ENCODE assay signal across 1 cellular context in the genomic region with DNA sequence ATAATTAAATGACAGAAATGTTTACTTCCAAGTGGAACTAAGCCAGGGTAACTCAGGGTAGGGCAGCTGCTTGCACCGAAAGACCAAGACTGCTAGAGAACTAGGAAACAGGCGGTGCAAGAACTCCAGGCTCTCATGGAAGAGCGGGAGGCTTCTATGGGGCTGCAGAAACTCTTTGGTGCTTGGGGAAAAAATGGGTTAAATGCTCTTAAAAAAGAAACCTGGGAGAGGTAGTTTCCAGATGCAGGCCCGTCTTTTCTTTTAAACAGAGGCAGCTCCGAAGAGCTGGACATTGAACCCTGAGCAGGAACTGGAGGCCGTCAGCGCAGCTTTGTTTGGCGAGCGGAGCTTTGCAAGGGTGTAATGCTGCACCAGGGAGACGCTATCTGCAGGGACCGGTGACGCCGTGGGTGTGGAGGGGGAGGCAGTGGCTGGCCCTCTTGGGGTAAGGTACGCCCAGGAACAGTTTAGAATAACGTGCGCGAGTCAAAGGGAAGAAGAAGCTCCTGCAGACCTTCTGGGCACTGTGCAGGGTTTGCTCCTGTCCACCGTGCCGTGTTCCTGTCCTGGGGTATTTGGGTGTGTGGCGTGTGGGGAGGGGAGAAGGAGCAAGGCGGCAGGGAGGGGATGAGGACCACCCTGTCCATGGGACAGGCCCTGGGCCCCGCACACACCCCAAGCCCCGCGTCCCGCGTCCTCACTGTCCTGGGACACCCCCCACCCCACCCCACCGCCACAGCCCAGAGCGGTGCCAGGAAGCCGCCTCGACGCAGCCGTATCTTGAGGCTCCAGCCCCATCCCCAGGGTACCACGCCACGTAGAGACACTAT.
TF ChIP-seq lines count a peak whose summit lies in the region.

No MANE protein-coding gene starts in this region.

TF ChIP-seq in HepG2, 621 proteins besides CTCF, POLR2A, EP300 and RAD21 (continued from another document and continues in another):
- TF ChIP-seq, protein P1, sequence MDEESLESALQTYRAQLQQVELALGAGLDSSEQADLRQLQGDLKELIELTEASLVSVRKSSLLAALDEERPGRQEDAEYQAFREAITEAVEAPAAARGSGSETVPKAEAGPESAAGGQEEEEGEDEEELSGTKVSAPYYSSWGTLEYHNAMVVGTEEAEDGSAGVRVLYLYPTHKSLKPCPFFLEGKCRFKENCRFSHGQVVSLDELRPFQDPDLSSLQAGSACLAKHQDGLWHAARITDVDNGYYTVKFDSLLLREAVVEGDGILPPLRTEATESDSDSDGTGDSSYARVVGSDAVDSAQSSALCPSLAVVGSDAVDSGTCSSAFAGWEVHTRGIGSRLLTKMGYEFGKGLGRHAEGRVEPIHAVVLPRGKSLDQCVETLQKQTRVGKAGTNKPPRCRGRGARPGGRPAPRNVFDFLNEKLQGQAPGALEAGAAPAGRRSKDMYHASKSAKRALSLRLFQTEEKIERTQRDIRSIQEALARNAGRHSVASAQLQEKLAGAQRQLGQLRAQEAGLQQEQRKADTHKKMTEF (CRISPR knock-in tag; IDR thresholded peaks at IDR 0.05): 0 out of 2 replicates have a peak, but pooled peaks have one; percentile 32
- TF ChIP-seq HHEX (CRISPR knock-in tag; IDR thresholded peaks at IDR 0.05) (no peak), AGO2 (optimal IDR thresholded peaks at IDR 0.05; ENCODE audit: low read depth, low read length) (no peak), EEA1 (CRISPR knock-in tag; IDR thresholded peaks at IDR 0.05; ENCODE audit: borderline replicate concordance) (no peak), CENPX (CRISPR knock-in tag; IDR thresholded peaks at IDR 0.05) (no peak), MYC (CRISPR knock-in tag; IDR thresholded peaks at IDR 0.05; ENCODE audit: borderline replicate concordance) (0 out of 2 replicates have a peak, but pooled peaks have one; percentile 42), FIP1L1 (IDR thresholded peaks at IDR 0.05; ENCODE audit: borderline replicate concordance, insufficient read depth, low read depth, low read length) (no peak), ATRX (CRISPR knock-in tag; IDR thresholded peaks at IDR 0.05; ENCODE audit: borderline replicate concordance) (no peak), REPIN1 (CRISPR knock-in tag; IDR thresholded peaks at IDR 0.05; ENCODE audit: borderline replicate concordance, low read depth) (no peak), PAX8 (CRISPR knock-in tag; IDR thresholded peaks at IDR 0.05; ENCODE audit: borderline replicate concordance) (no peak), ZNF10 (CRISPR knock-in tag; IDR thresholded peaks at IDR 0.05; ENCODE audit: borderline replicate concordance, low read depth) (no peak), ZMYM4 (CRISPR knock-in tag; IDR thresholded peaks at IDR 0.05) (peak; percentile 59), KDM6A (CRISPR knock-in tag; IDR thresholded peaks at IDR 0.05; ENCODE audit: low read depth) (no peak), SAP130 (CRISPR knock-in tag; IDR thresholded peaks at IDR 0.05; ENCODE audit: low read depth) (peak; percentile 59), ZFP36L1 (CRISPR knock-in tag; IDR thresholded peaks at IDR 0.05) (no peak), SIN3B (IDR thresholded peaks at IDR 0.05; ENCODE audit: low read length) (no peak), CBX2 (IDR thresholded peaks at IDR 0.05; ENCODE audit: low read depth, low read length) (no peak), CBX2 (CRISPR knock-in tag; IDR thresholded peaks at IDR 0.05; ENCODE audit: low read depth) (no peak), FOSL2 (CRISPR knock-in tag; IDR thresholded peaks at IDR 0.05) (peak; percentile 48; the same call in 1 of the 2 replicates), ADNP (CRISPR knock-in tag; IDR thresholded peaks at IDR 0.05) (no peak), ZNF484 (CRISPR knock-in tag; IDR thresholded peaks at IDR 0.05; ENCODE audit: borderline replicate concordance, low read depth) (no peak), NKX3-1 (CRISPR knock-in tag; IDR thresholded peaks at IDR 0.05) (no peak)
- TF ChIP-seq, protein P2, sequence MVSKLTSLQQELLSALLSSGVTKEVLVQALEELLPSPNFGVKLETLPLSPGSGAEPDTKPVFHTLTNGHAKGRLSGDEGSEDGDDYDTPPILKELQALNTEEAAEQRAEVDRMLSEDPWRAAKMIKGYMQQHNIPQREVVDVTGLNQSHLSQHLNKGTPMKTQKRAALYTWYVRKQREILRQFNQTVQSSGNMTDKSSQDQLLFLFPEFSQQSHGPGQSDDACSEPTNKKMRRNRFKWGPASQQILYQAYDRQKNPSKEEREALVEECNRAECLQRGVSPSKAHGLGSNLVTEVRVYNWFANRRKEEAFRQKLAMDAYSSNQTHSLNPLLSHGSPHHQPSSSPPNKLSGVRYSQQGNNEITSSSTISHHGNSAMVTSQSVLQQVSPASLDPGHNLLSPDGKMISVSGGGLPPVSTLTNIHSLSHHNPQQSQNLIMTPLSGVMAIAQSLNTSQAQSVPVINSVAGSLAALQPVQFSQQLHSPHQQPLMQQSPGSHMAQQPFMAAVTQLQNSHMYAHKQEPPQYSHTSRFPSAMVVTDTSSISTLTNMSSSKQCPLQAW (CRISPR knock-in tag; IDR thresholded peaks at IDR 0.05): 0 out of 2 replicates have a peak, but pooled peaks have one; percentile 10
- TF ChIP-seq, protein P3, sequence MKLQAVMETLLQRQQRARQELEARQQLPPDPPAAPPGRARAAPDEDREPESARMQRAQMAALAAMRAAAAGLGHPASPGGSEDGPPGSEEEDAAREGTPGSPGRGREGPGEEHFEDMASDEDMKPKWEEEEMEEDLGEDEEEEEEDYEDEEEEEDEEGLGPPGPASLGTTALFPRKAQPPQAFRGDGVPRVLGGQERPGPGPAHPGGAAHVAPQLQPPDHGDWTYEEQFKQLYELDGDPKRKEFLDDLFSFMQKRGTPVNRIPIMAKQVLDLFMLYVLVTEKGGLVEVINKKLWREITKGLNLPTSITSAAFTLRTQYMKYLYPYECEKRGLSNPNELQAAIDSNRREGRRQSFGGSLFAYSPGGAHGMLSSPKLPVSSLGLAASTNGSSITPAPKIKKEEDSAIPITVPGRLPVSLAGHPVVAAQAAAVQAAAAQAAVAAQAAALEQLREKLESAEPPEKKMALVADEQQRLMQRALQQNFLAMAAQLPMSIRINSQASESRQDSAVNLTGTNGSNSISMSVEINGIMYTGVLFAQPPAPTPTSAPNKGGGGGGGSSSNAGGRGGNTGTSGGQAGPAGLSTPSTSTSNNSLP (IDR thresholded peaks at IDR 0.05; ENCODE audit: low read depth, low read length): no peak
- TF ChIP-seq, protein P4, sequence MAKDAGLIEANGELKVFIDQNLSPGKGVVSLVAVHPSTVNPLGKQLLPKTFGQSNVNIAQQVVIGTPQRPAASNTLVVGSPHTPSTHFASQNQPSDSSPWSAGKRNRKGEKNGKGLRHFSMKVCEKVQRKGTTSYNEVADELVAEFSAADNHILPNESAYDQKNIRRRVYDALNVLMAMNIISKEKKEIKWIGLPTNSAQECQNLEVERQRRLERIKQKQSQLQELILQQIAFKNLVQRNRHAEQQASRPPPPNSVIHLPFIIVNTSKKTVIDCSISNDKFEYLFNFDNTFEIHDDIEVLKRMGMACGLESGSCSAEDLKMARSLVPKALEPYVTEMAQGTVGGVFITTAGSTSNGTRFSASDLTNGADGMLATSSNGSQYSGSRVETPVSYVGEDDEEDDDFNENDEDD (CRISPR knock-in tag; IDR thresholded peaks at IDR 0.05; ENCODE audit: borderline replicate concordance): no peak
- TF ChIP-seq, protein P5, sequence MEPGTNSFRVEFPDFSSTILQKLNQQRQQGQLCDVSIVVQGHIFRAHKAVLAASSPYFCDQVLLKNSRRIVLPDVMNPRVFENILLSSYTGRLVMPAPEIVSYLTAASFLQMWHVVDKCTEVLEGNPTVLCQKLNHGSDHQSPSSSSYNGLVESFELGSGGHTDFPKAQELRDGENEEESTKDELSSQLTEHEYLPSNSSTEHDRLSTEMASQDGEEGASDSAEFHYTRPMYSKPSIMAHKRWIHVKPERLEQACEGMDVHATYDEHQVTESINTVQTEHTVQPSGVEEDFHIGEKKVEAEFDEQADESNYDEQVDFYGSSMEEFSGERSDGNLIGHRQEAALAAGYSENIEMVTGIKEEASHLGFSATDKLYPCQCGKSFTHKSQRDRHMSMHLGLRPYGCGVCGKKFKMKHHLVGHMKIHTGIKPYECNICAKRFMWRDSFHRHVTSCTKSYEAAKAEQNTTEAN (CRISPR knock-in tag; conservative IDR thresholded peaks at IDR 0.05): no peak
- TF ChIP-seq, protein P6, sequence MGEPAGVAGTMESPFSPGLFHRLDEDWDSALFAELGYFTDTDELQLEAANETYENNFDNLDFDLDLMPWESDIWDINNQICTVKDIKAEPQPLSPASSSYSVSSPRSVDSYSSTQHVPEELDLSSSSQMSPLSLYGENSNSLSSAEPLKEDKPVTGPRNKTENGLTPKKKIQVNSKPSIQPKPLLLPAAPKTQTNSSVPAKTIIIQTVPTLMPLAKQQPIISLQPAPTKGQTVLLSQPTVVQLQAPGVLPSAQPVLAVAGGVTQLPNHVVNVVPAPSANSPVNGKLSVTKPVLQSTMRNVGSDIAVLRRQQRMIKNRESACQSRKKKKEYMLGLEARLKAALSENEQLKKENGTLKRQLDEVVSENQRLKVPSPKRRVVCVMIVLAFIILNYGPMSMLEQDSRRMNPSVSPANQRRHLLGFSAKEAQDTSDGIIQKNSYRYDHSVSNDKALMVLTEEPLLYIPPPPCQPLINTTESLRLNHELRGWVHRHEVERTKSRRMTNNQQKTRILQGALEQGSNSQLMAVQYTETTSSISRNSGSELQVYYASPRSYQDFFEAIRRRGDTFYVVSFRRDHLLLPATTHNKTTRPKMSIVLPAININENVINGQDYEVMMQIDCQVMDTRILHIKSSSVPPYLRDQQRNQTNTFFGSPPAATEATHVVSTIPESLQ (CRISPR knock-in tag; conservative IDR thresholded peaks at IDR 0.05): no peak
- TF ChIP-seq, protein P7, sequence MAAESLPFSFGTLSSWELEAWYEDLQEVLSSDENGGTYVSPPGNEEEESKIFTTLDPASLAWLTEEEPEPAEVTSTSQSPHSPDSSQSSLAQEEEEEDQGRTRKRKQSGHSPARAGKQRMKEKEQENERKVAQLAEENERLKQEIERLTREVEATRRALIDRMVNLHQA (CRISPR knock-in tag; IDR thresholded peaks at IDR 0.05): no peak
- TF ChIP-seq, protein P8, sequence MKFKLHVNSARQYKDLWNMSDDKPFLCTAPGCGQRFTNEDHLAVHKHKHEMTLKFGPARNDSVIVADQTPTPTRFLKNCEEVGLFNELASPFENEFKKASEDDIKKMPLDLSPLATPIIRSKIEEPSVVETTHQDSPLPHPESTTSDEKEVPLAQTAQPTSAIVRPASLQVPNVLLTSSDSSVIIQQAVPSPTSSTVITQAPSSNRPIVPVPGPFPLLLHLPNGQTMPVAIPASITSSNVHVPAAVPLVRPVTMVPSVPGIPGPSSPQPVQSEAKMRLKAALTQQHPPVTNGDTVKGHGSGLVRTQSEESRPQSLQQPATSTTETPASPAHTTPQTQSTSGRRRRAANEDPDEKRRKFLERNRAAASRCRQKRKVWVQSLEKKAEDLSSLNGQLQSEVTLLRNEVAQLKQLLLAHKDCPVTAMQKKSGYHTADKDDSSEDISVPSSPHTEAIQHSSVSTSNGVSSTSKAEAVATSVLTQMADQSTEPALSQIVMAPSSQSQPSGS (CRISPR knock-in tag; IDR thresholded peaks at IDR 0.05): 0 out of 2 replicates have a peak, but pooled peaks have one; percentile 43
- TF ChIP-seq, protein P9, sequence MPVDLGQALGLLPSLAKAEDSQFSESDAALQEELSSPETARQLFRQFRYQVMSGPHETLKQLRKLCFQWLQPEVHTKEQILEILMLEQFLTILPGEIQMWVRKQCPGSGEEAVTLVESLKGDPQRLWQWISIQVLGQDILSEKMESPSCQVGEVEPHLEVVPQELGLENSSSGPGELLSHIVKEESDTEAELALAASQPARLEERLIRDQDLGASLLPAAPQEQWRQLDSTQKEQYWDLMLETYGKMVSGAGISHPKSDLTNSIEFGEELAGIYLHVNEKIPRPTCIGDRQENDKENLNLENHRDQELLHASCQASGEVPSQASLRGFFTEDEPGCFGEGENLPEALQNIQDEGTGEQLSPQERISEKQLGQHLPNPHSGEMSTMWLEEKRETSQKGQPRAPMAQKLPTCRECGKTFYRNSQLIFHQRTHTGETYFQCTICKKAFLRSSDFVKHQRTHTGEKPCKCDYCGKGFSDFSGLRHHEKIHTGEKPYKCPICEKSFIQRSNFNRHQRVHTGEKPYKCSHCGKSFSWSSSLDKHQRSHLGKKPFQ (CRISPR knock-in tag; IDR thresholded peaks at IDR 0.05; ENCODE audit: insufficient replicate concordance): no peak
- TF ChIP-seq, protein P10, sequence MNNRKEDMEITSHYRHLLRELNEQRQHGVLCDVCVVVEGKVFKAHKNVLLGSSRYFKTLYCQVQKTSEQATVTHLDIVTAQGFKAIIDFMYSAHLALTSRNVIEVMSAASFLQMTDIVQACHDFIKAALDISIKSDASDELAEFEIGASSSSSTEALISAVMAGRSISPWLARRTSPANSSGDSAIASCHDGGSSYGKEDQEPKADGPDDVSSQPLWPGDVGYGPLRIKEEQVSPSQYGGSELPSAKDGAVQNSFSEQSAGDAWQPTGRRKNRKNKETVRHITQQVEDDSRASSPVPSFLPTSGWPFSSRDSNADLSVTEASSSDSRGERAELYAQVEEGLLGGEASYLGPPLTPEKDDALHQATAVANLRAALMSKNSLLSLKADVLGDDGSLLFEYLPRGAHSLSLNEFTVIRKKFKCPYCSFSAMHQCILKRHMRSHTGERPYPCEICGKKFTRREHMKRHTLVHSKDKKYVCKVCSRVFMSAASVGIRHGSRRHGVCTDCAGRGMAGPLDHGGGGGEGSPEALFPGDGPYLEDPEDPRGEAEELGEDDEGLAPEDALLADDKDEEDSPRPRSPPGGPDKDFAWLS (CRISPR knock-in tag; IDR thresholded peaks at IDR 0.05; ENCODE audit: borderline replicate concordance): no peak
- TF ChIP-seq, protein P11, sequence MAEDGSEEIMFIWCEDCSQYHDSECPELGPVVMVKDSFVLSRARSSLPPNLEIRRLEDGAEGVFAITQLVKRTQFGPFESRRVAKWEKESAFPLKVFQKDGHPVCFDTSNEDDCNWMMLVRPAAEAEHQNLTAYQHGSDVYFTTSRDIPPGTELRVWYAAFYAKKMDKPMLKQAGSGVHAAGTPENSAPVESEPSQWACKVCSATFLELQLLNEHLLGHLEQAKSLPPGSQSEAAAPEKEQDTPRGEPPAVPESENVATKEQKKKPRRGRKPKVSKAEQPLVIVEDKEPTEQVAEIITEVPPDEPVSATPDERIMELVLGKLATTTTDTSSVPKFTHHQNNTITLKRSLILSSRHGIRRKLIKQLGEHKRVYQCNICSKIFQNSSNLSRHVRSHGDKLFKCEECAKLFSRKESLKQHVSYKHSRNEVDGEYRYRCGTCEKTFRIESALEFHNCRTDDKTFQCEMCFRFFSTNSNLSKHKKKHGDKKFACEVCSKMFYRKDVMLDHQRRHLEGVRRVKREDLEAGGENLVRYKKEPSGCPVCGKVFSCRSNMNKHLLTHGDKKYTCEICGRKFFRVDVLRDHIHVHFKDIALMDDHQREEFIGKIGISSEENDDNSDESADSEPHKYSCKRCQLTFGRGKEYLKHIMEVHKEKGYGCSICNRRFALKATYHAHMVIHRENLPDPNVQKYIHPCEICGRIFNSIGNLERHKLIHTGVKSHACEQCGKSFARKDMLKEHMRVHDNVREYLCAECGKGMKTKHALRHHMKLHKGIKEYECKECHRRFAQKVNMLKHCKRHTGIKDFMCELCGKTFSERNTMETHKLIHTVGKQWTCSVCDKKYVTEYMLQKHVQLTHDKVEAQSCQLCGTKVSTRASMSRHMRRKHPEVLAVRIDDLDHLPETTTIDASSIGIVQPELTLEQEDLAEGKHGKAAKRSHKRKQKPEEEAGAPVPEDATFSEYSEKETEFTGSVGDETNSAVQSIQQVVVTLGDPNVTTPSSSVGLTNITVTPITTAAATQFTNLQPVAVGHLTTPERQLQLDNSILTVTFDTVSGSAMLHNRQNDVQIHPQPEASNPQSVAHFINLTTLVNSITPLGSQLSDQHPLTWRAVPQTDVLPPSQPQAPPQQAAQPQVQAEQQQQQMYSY (CRISPR knock-in tag; IDR thresholded peaks at IDR 0.05): peak; percentile 83
